In the genomic region with DNA sequence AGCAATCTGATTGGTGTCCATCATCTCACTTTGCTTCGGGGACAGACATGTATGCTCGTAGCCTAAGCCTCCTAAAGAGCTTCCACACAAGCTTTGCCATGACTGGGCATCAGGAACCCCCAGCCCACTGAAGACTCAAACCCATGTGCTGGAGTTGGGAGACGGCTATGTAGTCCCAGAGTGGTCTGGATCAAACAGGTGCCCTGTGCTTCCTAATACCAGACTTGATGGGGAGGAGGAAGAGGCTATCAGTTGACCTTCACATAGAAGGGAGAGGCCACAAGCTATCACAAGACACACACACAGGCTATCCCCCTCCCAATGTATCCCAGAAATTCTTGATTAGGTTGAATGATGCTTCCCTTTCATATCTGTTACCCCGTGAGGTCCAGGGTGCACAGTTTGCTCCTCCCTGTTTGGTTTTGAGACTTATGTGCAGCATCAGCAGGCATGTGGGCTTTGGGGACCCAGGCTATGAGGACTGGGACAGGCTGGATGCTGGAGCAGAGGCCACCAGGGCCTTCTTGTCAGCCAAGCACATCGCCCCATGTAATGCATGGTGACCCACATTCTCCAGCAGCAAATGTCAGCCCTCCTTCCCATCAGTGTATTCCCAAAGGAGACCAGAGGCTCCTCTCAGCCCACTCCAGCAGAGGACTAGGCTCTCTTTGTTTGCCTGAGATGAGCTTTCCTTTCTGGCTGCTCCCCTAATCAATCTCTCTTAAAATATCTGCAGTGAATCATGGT, we compare ENCODE assay signal across 19 cellular contexts.
DNase-seq lines count a peak whose midpoint lies in the region; ATAC-seq, FAIRE-seq and TF ChIP-seq lines count a peak whose summit lies in the region.
"Had no signal": no experiment of that assay in that cellular context is flagged by ENCODE, and none has a peak within 500 bp of the region (broad histone marks: within the 10 kb centered on the region; RNA-seq: fewer than 3 reads in every experiment).

No MANE protein-coding gene starts in this region.

- no peaks in the 10 kb centered on the region for H3K9me3 Mint-ChIP-seq in natural killer cell treated with Interleukin-12 subunit alpha and Interleukin-12 subunit beta and Interleukin-15 and Interleukin-18, amount 100 ng/mL, for 72 hours
- no peaks in the 10 kb centered on the region for H3K9me3 Mint-ChIP-seq in natural killer cell
- no peaks in the 10 kb centered on the region for H3K9me3 Mint-ChIP-seq in activated CD8-positive, alpha-beta T cell treated with anti-CD3 and anti-CD28 coated beads for 36 hours

- H3K27me3 ChIP-seq in sigmoid colon, result peaks cover 0 to 6% (median 0%) of the 10 kb centered on the region in 3 donors
- no peaks in the 10 kb centered on the region for H3K27me3 ChIP-seq in A673 (replicated peaks; ENCODE audit: insufficient read depth, low read depth, low read length, poor library complexity)

- no peak overlapping the region for H3K27ac Mint-ChIP-seq in natural killer cell treated with Interleukin-12 subunit alpha and Interleukin-12 subunit beta and Interleukin-15 and Interleukin-18, amount 100 ng/mL, for 72 hours
- H3K27ac Mint-ChIP-seq in natural killer cell, result no peak overlapping the region
- H3K27ac Mint-ChIP-seq in activated CD8-positive, alpha-beta T cell treated with anti-CD3 and anti-CD28 coated beads for 36 hours, result no peak overlapping the region

- H3K36me3 Mint-ChIP-seq in natural killer cell treated with Interleukin-12 subunit alpha and Interleukin-12 subunit beta and Interleukin-15 and Interleukin-18, amount 100 ng/mL, for 72 hours, result no peaks in the 10 kb centered on the region
- H3K36me3 Mint-ChIP-seq in natural killer cell, result no peaks in the 10 kb centered on the region
- H3K36me3 Mint-ChIP-seq in activated CD8-positive, alpha-beta T cell treated with anti-CD3 and anti-CD28 coated beads for 36 hours (ENCODE audit: low read depth), result no peaks in the 10 kb centered on the region

- TF ChIP-seq CTCF in natural killer cell (IDR thresholded peaks at IDR 0.05), result no peak
- no peak for TF ChIP-seq CTCF in kidney (IDR thresholded peaks at IDR 0.05; ENCODE audit: borderline replicate concordance, extremely low read depth, insufficient read depth)
- no peak for TF ChIP-seq CTCF in sigmoid colon (IDR thresholded peaks at IDR 0.05)
- no peak for TF ChIP-seq CTCF in A673 (conservative IDR thresholded peaks at IDR 0.05; ENCODE audit: low read depth, low read length)
- TF ChIP-seq CTCF in activated CD8-positive, alpha-beta T cell treated with anti-CD3 and anti-CD28 coated beads for 36 hours (IDR thresholded peaks at IDR 0.05), result no peak

- BruUV-seq in A673 (replicated peaks; lab: Mats Ljungman, UMichigan), result no TSS peak

- WGBS in sigmoid colon, 2 donors, result 70 to 80% methylated on average over 5 of the region's 5 CpGs

- H3K9me3 ChIP-seq in kidney (ENCODE audit: control insufficient read depth in 1 of 2, low read length in 2 of 2) (no peaks in the 10 kb centered on the region), sigmoid colon (no peaks in the 10 kb centered on the region), A673 (ENCODE audit: low read depth, low read length, poor library complexity, severe bottlenecking) (no peaks in the 10 kb centered on the region)

- H3K4me3 ChIP-seq in kidney (ENCODE audit: low read length in 2 of 2), result no peak overlapping the region
- no peak overlapping the region for H3K4me3 ChIP-seq in sigmoid colon
- no peak overlapping the region for H3K4me3 ChIP-seq in A673 (ENCODE audit: low read depth, low read length, poor library complexity, severe bottlenecking)

- H3K4me1 Mint-ChIP-seq in natural killer cell treated with Interleukin-12 subunit alpha and Interleukin-12 subunit beta and Interleukin-15 and Interleukin-18, amount 100 ng/mL, for 72 hours (ENCODE audit: low read depth in 2 of 2), result no peaks in the 10 kb centered on the region
- no peaks in the 10 kb centered on the region for H3K4me1 Mint-ChIP-seq in natural killer cell
- no peaks in the 10 kb centered on the region for H3K4me1 Mint-ChIP-seq in activated CD8-positive, alpha-beta T cell treated with anti-CD3 and anti-CD28 coated beads for 36 hours (ENCODE audit: low read depth)

- peak; percentile 38 for DNase-seq in natural killer cell treated with Interleukin-12 subunit alpha and Interleukin-12 subunit beta and Interleukin-15 and Interleukin-18, amount 100 ng/mL, for 72 hours (ENCODE audit: low spot score)
- DNase-seq in natural killer cell, result no peak
- DNase-seq in kidney, result peak; percentile 31
- peak; percentile 11 for DNase-seq in sigmoid colon
- DNase-seq in A673 (ENCODE audit: low spot score), result no peak
- DNase-seq in activated CD8-positive, alpha-beta T cell treated with anti-CD3 and anti-CD28 coated beads for 36 hours, result no peak
- no peak for DNase-seq in activated naive CD4-positive, alpha-beta T cell treated with anti-CD3 and anti-CD28 coated beads, Interleukin-2, amount 50 U/mL, for 16 hours
- DNase-seq: C1 segment of cervical spinal cord, DMS79, KBM-7, NCI-H1105 treated with DMSO at 0.1 percent for 48 hours, NCI-H1694, NCI-H2081 treated with DMSO at 0.1 percent for 48 hours, NCI-H774, OCI-M1, RPMI8226, SIG-M5 had no signal

- H3K9ac ChIP-seq in kidney (ENCODE audit: low read length in 2 of 2), result no peak overlapping the region

- peaks cover 6 to 16% of the 10 kb centered on the region in 2 donors for H3K27me3 Mint-ChIP-seq in natural killer cell treated with Interleukin-12 subunit alpha and Interleukin-12 subunit beta and Interleukin-15 and Interleukin-18, amount 100 ng/mL, for 72 hours
- peaks cover 12 to 18% of the 10 kb centered on the region in 2 donors for H3K27me3 Mint-ChIP-seq in natural killer cell (ENCODE audit: low read depth in 2 of 2)
- H3K27me3 Mint-ChIP-seq in activated CD8-positive, alpha-beta T cell treated with anti-CD3 and anti-CD28 coated beads for 36 hours, result peaks cover 5% of the 10 kb centered on the region

- H3K4me1 ChIP-seq in kidney (ENCODE audit: control insufficient read depth in 1 of 2, insufficient read depth in 1 of 2, low read depth in 1 of 2, low read length in 2 of 2) (no peaks in the 10 kb centered on the region), sigmoid colon (no peaks in the 10 kb centered on the region), A673 (ENCODE audit: insufficient read depth, low read length, poor library complexity, severe bottlenecking) (no peaks in the 10 kb centered on the region)

- POLR2A ChIA-PET in A673 (lab: Charles Lee; ENCODE audit: low non-redundant PET), result no interaction called here
- POLR2A ChIA-PET in activated CD8-positive, alpha-beta T cell treated with anti-CD3 and anti-CD28 coated beads for 36 hours (lab: Charles Lee), result no interaction called here

- H3K36me3 ChIP-seq in kidney (ENCODE audit: control insufficient read depth in 1 of 2, insufficient read depth in 2 of 2, low read length in 2 of 2), result no peaks in the 10 kb centered on the region
- H3K36me3 ChIP-seq in sigmoid colon, result no peaks in the 10 kb centered on the region
- no peaks in the 10 kb centered on the region for H3K36me3 ChIP-seq in A673 (ENCODE audit: insufficient read depth, low read length, poor library complexity, severe bottlenecking)

- TF ChIP-seq EP300 in sigmoid colon (IDR thresholded peaks at IDR 0.05), result no peak

- CTCF ChIA-PET in A673 (lab: Charles Lee), result no interaction called here
- CTCF ChIA-PET in activated CD8-positive, alpha-beta T cell treated with anti-CD3 and anti-CD28 coated beads for 36 hours (lab: Charles Lee), result no interaction called here

- intact Hi-C loops in natural killer cell (cut with micrococcal nuclease) (no loop called here), kidney (cut with DNase I) (no loop called here), sigmoid colon (cut with DNase I) (no loop called here), A673 (cut with micrococcal nuclease; ENCODE audit: unreplicated experiment) (no loop called here)
- intact Hi-C loops in activated CD8-positive, alpha-beta T cell treated with anti-CD3 and anti-CD28 coated beads for 36 hours (cut with micrococcal nuclease), result no loop called here

- no peak overlapping the region for H3K4me3 Mint-ChIP-seq in natural killer cell treated with Interleukin-12 subunit alpha and Interleukin-12 subunit beta and Interleukin-15 and Interleukin-18, amount 100 ng/mL, for 72 hours
- no peak overlapping the region for H3K4me3 Mint-ChIP-seq in natural killer cell
- no peak overlapping the region for H3K4me3 Mint-ChIP-seq in activated CD8-positive, alpha-beta T cell treated with anti-CD3 and anti-CD28 coated beads for 36 hours

- no peak for FAIRE-seq in kidney (lab: Jason Lieb, UNC)
- FAIRE-seq: H1, HepG2 had no signal

- ATAC-seq in natural killer cell treated with Interleukin-12 subunit alpha and Interleukin-12 subunit beta and Interleukin-15 and Interleukin-18, amount 100 ng/mL, for 72 hours, result peak in 1 of 2 donors; percentile 25
- ATAC-seq in natural killer cell, result no peak
- ATAC-seq in activated CD8-positive, alpha-beta T cell treated with anti-CD3 and anti-CD28 coated beads for 36 hours, result no peak
- ATAC-seq: HepG2 had no signal

- no peak for TF ChIP-seq POLR2A in sigmoid colon (IDR thresholded peaks at IDR 0.05)

- H3K27ac ChIP-seq in kidney (ENCODE audit: low read depth in 2 of 2, low read length in 2 of 2) (no peak overlapping the region), sigmoid colon (no peak overlapping the region), A673 (ENCODE audit: low read depth, low read length, poor library complexity, severe bottlenecking) (no peak overlapping the region)

Comparison
In these comparisons a context has a peak if more than half of its experiments do, and no peak if none do; other contexts are left out.
1. DNase-seq: peak in natural killer cell treated with Interleukin-12 subunit alpha and Interleukin-12 subunit beta and Interleukin-15 and Interleukin-18, amount 100 ng/mL, for 72 hours (single experiment), kidney (single experiment) and sigmoid colon (single experiment); none in natural killer cell (single experiment), A673 (single experiment), activated CD8-positive, alpha-beta T cell treated with anti-CD3 and anti-CD28 coated beads for 36 hours (single experiment) and activated naive CD4-positive, alpha-beta T cell treated with anti-CD3 and anti-CD28 coated beads, Interleukin-2, amount 50 U/mL, for 16 hours (single experiment).